Comparison of ENCODE assay signal across 23 cellular contexts in genomic region chr5:60886158-60886557, GRCh38. TPM values are rescaled to one million over a fixed set of nuclear protein-coding genes. Genes with fewer than 3 reads are reported as not detected.
DNase-seq lines count a peak whose midpoint lies in the region; ATAC-seq, FAIRE-seq and TF ChIP-seq lines count a peak whose summit lies in the region.
"Had no signal": no experiment of that assay in that cellular context is flagged by ENCODE, and none has a peak within 500 bp of the region (broad histone marks: within the 10 kb centered on the region; RNA-seq: fewer than 3 reads in every experiment).

No MANE protein-coding gene starts in this region.

- peaks cover 22% of the 10 kb centered on the region for H3K4me1 ChIP-seq in HepG2 (ENCODE audit: insufficient read depth, low read length)
- H3K4me1 ChIP-seq in right lobe of liver = no peaks in the 10 kb centered on the region
- H3K4me1 ChIP-seq: A549; BE2C; BLaER1 treated with 17β-estradiol and CSF1 and Interleukin-3, amounts not matched to agents 10 nM and 100 nM had no signal

- TF ChIP-seq POLR2A in HepG2 (IDR thresholded peaks at IDR 0.05; ENCODE audit: insufficient read depth in 1 of 2, low read depth in 2 of 2, low read length in 2 of 2) (no peak), right lobe of liver (IDR thresholded peaks at IDR 0.05) (no peak)

- H4K20me1 ChIP-seq in HepG2 (ENCODE audit: insufficient read depth, low read length) = no peaks in the 10 kb centered on the region
- H4K20me1 ChIP-seq: BLaER1 treated with 17β-estradiol and CSF1 and Interleukin-3, amounts not matched to agents 10 nM and 100 nM had no signal

- H3K4me2 ChIP-seq in HepG2 (ENCODE audit: low read depth, low read length) = peak overlapping the region; percentile 33; the same call in 1 of the 2 replicates
- H3K4me2 ChIP-seq: A549; BLaER1 treated with 17β-estradiol and CSF1 and Interleukin-3, amounts not matched to agents 10 nM and 100 nM; GM23338 had no signal

- no peaks in the 10 kb centered on the region for H3K36me3 ChIP-seq in HepG2 (replicated peaks in 1 of 2; ENCODE audit: control insufficient read depth in 1 of 2, insufficient read depth in 2 of 2, low read length in 2 of 2)
- no peaks in the 10 kb centered on the region for H3K36me3 ChIP-seq in right lobe of liver
- H3K36me3 ChIP-seq in brain microvascular endothelial cell (replicated peaks) = no peaks in the 10 kb centered on the region

- POLR2A ChIA-PET in HepG2 (lab: Yijun Ruan, JAX) = no interaction called here

- TF ChIP-seq EP300 in HepG2 (IDR thresholded peaks at IDR 0.05; ENCODE audit: low read depth in 2 of 2, low read length in 2 of 2) (peak in 1 of 2 experiments; percentile 53; a peak in 2 of 4 replicates), HepG2 (CRISPR knock-in tag; IDR thresholded peaks at IDR 0.05; ENCODE audit: borderline replicate concordance) (no peak)

- no peak overlapping the region for H3K4me3 ChIP-seq in HepG2 (replicated peaks in 1 of 3; ENCODE audit: insufficient read depth in 1 of 3, low read depth in 2 of 3, low read length in 3 of 3)
- no peak overlapping the region for H3K4me3 ChIP-seq in right lobe of liver
- H3K4me3 ChIP-seq in brain microvascular endothelial cell (ENCODE audit: low read depth, low read length) = no peak overlapping the region
- H3K4me3 ChIP-seq: A549; BLaER1 treated with 17β-estradiol and CSF1 and Interleukin-3, amounts not matched to agents 10 nM and 100 nM; GM23338 had no signal

- no peak for TF ChIP-seq CTCF in HepG2 (CRISPR knock-in tag; IDR thresholded peaks at IDR 0.05)
- no peak for TF ChIP-seq CTCF in right lobe of liver (IDR thresholded peaks at IDR 0.05)
- no peak for TF ChIP-seq CTCF in brain microvascular endothelial cell (IDR thresholded peaks at IDR 0.05; ENCODE audit: low read depth, low read length, missing control alignments)

- H2AFZ ChIP-seq in HepG2 (ENCODE audit: low read length) = no peak overlapping the region
- H2AFZ ChIP-seq: GM23338 had no signal

- H3K27ac ChIP-seq in HepG2 (ENCODE audit: extremely low read length, insufficient read depth, low read length) (no peak overlapping the region), right lobe of liver (no peak overlapping the region), brain microvascular endothelial cell (no peak overlapping the region)
- H3K27ac ChIP-seq: A549; BLaER1 treated with 17β-estradiol and CSF1 and Interleukin-3, amounts not matched to agents 10 nM and 100 nM had no signal

- WGBS in HepG2 (ENCODE audit: low lambda C conversion rate) = 43% methylated on average over 5 of the region's 5 CpGs
- WGBS in right lobe of liver (ENCODE audit: insufficient coverage, low coverage, low lambda C conversion rate, missing lambda C conversion rate) = 84% methylated on average over 5 of the region's 5 CpGs

- in situ Hi-C loops in HepG2 (cut with HindIII; ENCODE audit: extremely low pct_ligation_motif_present, low pct_unique_long_range_greater_than_20kb) (loop anchor here (10.0 kb wide), 1 partner anchor 211 kb away; no protein-coding TSS in a partner anchor), brain microvascular endothelial cell (cut with HindIII; ENCODE audit: low pct_ligation_motif_present, low sequenced_read_pairs) (no loop called here)

- no peak for TF ChIP-seq RAD21 in HepG2 (CRISPR knock-in tag; IDR thresholded peaks at IDR 0.05)

- H3K27me3 ChIP-seq in HepG2 (ENCODE audit: control insufficient read depth in 1 of 2, insufficient read depth in 2 of 2, low read length in 2 of 2) (no peaks in the 10 kb centered on the region), right lobe of liver (no peaks in the 10 kb centered on the region), brain microvascular endothelial cell (replicated peaks) (no peaks in the 10 kb centered on the region)
- H3K27me3 ChIP-seq: BE2C; BLaER1 treated with 17β-estradiol and CSF1 and Interleukin-3, amounts not matched to agents 10 nM and 100 nM had no signal

- CTCF ChIA-PET in HepG2 (lab: Yijun Ruan, JAX; ENCODE audit: low intra/inter-chr PET ratio, low total read pairs) = no interaction called here

- H3K9me3 ChIP-seq in HepG2 (ENCODE audit: low read length) (no peaks in the 10 kb centered on the region), right lobe of liver (no peaks in the 10 kb centered on the region)
- H3K9me3 ChIP-seq: BE2C had no signal

- FAIRE-seq in HepG2 (lab: Jason Lieb, UNC) = no peak
- FAIRE-seq: A549, D721Med, GM12892, GM19239 had no signal

- intact Hi-C loops in HepG2 (cut with micrococcal nuclease; ENCODE audit: unreplicated experiment) (no loop called here), right lobe of liver (cut with DNase I) (no loop called here)

- H3K9ac ChIP-seq in HepG2 (ENCODE audit: insufficient read depth, low read depth, low read length) = no peak overlapping the region
- H3K9ac ChIP-seq: BLaER1 treated with 17β-estradiol and CSF1 and Interleukin-3, amounts not matched to agents 10 nM and 100 nM had no signal

- peak; percentile 61 for DNase-seq in HepG2 (ENCODE audit: low spot score)
- no peak for DNase-seq in right lobe of liver
- peak; percentile 23 for DNase-seq in HuH-7.5 (ENCODE audit: low spot score)
- DNase-seq in NCI-H774 (lab: John Stamatoyannopoulos, UW) = peak; percentile 9
- DNase-seq in brain microvascular endothelial cell = no peak
- no peak for DNase-seq in NCI-H2107 (lab: John Stamatoyannopoulos, UW)
- DNase-seq: 8988T; ACHN; AML-193; BE2C; CD4-positive, alpha-beta T cell; CD8-positive, alpha-beta memory T cell; DMS 273 treated with DMSO at 0.1 percent for 48 hours; DND-41; H9; HFFc6 had no signal

- ATAC-seq in HepG2 (peak; percentile 78), right lobe of liver (no peak), HG03196 (IDR thresholded peaks at IDR 0.05; ENCODE audit: unreplicated experiment) (no peak)
- ATAC-seq: A549, GM23338 had no signal

- H3K79me2 ChIP-seq in HepG2 (ENCODE audit: insufficient read depth, low read length) = no peaks in the 10 kb centered on the region

- BruUV-seq in HepG2 (replicated peaks; lab: Mats Ljungman, UMichigan) = no TSS peak

RNA-seq across cellular contexts. Expression of gene ELOVL7, which starts 42.1 kb away (rescaled TPM):
- total RNA-seq in HepG2 (2016; rRNA removed; fragmentation: Illumina TruSeq; extraction: Trizol) = 5.1 and 7.3 TPM in 2 replicates
- total RNA-seq in HepG2 (2016; cell fraction: cytosol; rRNA removed; fragmentation: Illumina TruSeq; extraction: Trizol; ENCODE audit: low read depth) = 0.40 and 1.1 TPM in 2 replicates
- 4.3 and 8.0 TPM in 2 replicates for total RNA-seq in HepG2 (2016; cell fraction: insoluble cytoplasmic fraction; rRNA removed; fragmentation: Illumina TruSeq; extraction: Trizol)
- total RNA-seq in HepG2 (2016; cell fraction: membrane; rRNA removed; fragmentation: Illumina TruSeq; extraction: Trizol) = 2.5 and 3.4 TPM in 2 replicates
- 8.0 TPM in 2 replicates for total RNA-seq in HepG2 (2016; cell fraction: nucleus; rRNA removed; fragmentation: Illumina TruSeq; extraction: Trizol)
- 4.5 and 4.7 TPM in 2 replicates for polyA plus RNA-seq in HepG2 (2011; rRNA removed)
- polyA plus RNA-seq in HepG2 (2011; cell fraction: cytosol; rRNA removed) = 2.0 and 3.0 TPM in 2 replicates
- polyA plus RNA-seq in HepG2 (2011; cell fraction: nucleus; rRNA removed) = 1.8 and 2.0 TPM in 2 replicates
- polyA plus RNA-seq in HepG2 (2012) = 3.1 and 3.4 TPM in 2 replicates
- polyA plus RNA-seq in HepG2 (2016; cell fraction: cytosol; fragmentation: Illumina TruSeq; extraction: Trizol; ENCODE audit: low read depth) = 0.42 and 0.61 TPM in 2 replicates
- polyA plus RNA-seq in HepG2 (2016; cell fraction: insoluble cytoplasmic fraction; fragmentation: Illumina TruSeq; extraction: Trizol; ENCODE audit: low read depth) = 4.1 and 5.1 TPM in 2 replicates
- polyA plus RNA-seq in HepG2 (2016; cell fraction: membrane; fragmentation: Illumina TruSeq; extraction: Trizol; ENCODE audit: low read depth) = 1.4 and 1.7 TPM in 2 replicates
- 8.6 and 10.3 TPM in 2 replicates for polyA plus RNA-seq in HepG2 (2016; cell fraction: nucleus; fragmentation: Illumina TruSeq; extraction: Trizol; ENCODE audit: insufficient read depth, low read depth)
- polyA minus RNA-seq in HepG2 (2011; rRNA and poly(A)+ RNA removed; ENCODE audit: low replicate concordance) = 4.1 and 5.9 TPM in 2 replicates
- 3.6 and 4.6 TPM in 2 replicates for polyA minus RNA-seq in HepG2 (2011; cell fraction: cytosol; rRNA and poly(A)+ RNA removed)
- 2.7 and 5.0 TPM in 2 replicates for polyA minus RNA-seq in HepG2 (2011; cell fraction: nucleus; rRNA and poly(A)+ RNA removed)
- total RNA-seq in right lobe of liver = 1 to 10 TPM in 1 of 6 experiments, under 1 TPM in 5; 0.19 to 1.2 (median 0.63) TPM
- total RNA-seq: CD4-positive, alpha-beta T cell had no signal
- polyA plus RNA-seq: CD8-positive, alpha-beta memory T cell had no signal

RNA-seq across cellular contexts. Expression of gene ERCC8, which starts 58.7 kb away (rescaled TPM):
- total RNA-seq in HepG2 (2016; rRNA removed; fragmentation: Illumina TruSeq; extraction: Trizol) (35.2 and 60.1 TPM in 2 replicates), right lobe of liver (10 to 100 TPM in 1 of 6 experiments, 1 to 10 TPM in 5; 4.0 to 10.7 (median 4.5) TPM)
- total RNA-seq in HepG2 (2016; cell fraction: cytosol; rRNA removed; fragmentation: Illumina TruSeq; extraction: Trizol; ENCODE audit: low read depth) = 12.2 and 13.6 TPM in 2 replicates
- total RNA-seq in HepG2 (2016; cell fraction: insoluble cytoplasmic fraction; rRNA removed; fragmentation: Illumina TruSeq; extraction: Trizol) = 34.4 and 58.2 TPM in 2 replicates
- 32.0 and 33.3 TPM in 2 replicates for total RNA-seq in HepG2 (2016; cell fraction: membrane; rRNA removed; fragmentation: Illumina TruSeq; extraction: Trizol)
- 35.1 and 43.5 TPM in 2 replicates for total RNA-seq in HepG2 (2016; cell fraction: nucleus; rRNA removed; fragmentation: Illumina TruSeq; extraction: Trizol)
- 18.4 and 24.4 TPM in 2 replicates for polyA plus RNA-seq in HepG2 (2011; rRNA removed)
- 14.9 and 21.7 TPM in 2 replicates for polyA plus RNA-seq in HepG2 (2011; cell fraction: cytosol; rRNA removed)
- 8.5 and 8.6 TPM in 2 replicates for polyA plus RNA-seq in HepG2 (2011; cell fraction: nucleus; rRNA removed)
- 10.8 and 13.1 TPM in 2 replicates for polyA plus RNA-seq in HepG2 (2012)
- polyA plus RNA-seq in HepG2 (2016; cell fraction: cytosol; fragmentation: Illumina TruSeq; extraction: Trizol; ENCODE audit: low read depth) = 7.5 and 10.3 TPM in 2 replicates
- polyA plus RNA-seq in HepG2 (2016; cell fraction: insoluble cytoplasmic fraction; fragmentation: Illumina TruSeq; extraction: Trizol; ENCODE audit: low read depth) = 32.9 and 36.9 TPM in 2 replicates
- polyA plus RNA-seq in HepG2 (2016; cell fraction: membrane; fragmentation: Illumina TruSeq; extraction: Trizol; ENCODE audit: low read depth) = 18.4 and 18.6 TPM in 2 replicates
- polyA plus RNA-seq in HepG2 (2016; cell fraction: nucleus; fragmentation: Illumina TruSeq; extraction: Trizol; ENCODE audit: insufficient read depth, low read depth) = 19.7 and 19.8 TPM in 2 replicates
- 12.8 and 18.6 TPM in 2 replicates for polyA minus RNA-seq in HepG2 (2011; rRNA and poly(A)+ RNA removed; ENCODE audit: low replicate concordance)
- polyA minus RNA-seq in HepG2 (2011; cell fraction: cytosol; rRNA and poly(A)+ RNA removed) = 14.8 and 16.4 TPM in 2 replicates
- polyA minus RNA-seq in HepG2 (2011; cell fraction: nucleus; rRNA and poly(A)+ RNA removed) = 55.2 and 56.1 TPM in 2 replicates

RNA-seq across cellular contexts. Expression of gene NDUFAF2, which starts 58.8 kb away (rescaled TPM):
- total RNA-seq in HepG2 (2016; rRNA removed; fragmentation: Illumina TruSeq; extraction: Trizol) (78.4 and 111 TPM in 2 replicates), right lobe of liver (10 to 100 TPM in 5 of 6 experiments, 1 to 10 TPM in 1; 8.4 to 30.1 (median 11.8) TPM)
- 51.9 and 59.9 TPM in 2 replicates for total RNA-seq in HepG2 (2016; cell fraction: cytosol; rRNA removed; fragmentation: Illumina TruSeq; extraction: Trizol; ENCODE audit: low read depth)
- 77.6 and 110 TPM in 2 replicates for total RNA-seq in HepG2 (2016; cell fraction: insoluble cytoplasmic fraction; rRNA removed; fragmentation: Illumina TruSeq; extraction: Trizol)
- 53.2 and 58.9 TPM in 2 replicates for total RNA-seq in HepG2 (2016; cell fraction: membrane; rRNA removed; fragmentation: Illumina TruSeq; extraction: Trizol)
- 26.0 and 35.1 TPM in 2 replicates for total RNA-seq in HepG2 (2016; cell fraction: nucleus; rRNA removed; fragmentation: Illumina TruSeq; extraction: Trizol)
- 28.5 and 34.0 TPM in 2 replicates for polyA plus RNA-seq in HepG2 (2011; rRNA removed)
- 15.1 and 18.0 TPM in 2 replicates for polyA plus RNA-seq in HepG2 (2011; cell fraction: cytosol; rRNA removed)
- 4.0 and 5.2 TPM in 2 replicates for polyA plus RNA-seq in HepG2 (2011; cell fraction: nucleus; rRNA removed)
- polyA plus RNA-seq in HepG2 (2012) = 44.9 and 45.8 TPM in 2 replicates
- polyA plus RNA-seq in HepG2 (2016; cell fraction: cytosol; fragmentation: Illumina TruSeq; extraction: Trizol; ENCODE audit: low read depth) = 53.0 and 78.0 TPM in 2 replicates
- 115 and 139 TPM in 2 replicates for polyA plus RNA-seq in HepG2 (2016; cell fraction: insoluble cytoplasmic fraction; fragmentation: Illumina TruSeq; extraction: Trizol; ENCODE audit: low read depth)
- 46.5 and 58.4 TPM in 2 replicates for polyA plus RNA-seq in HepG2 (2016; cell fraction: membrane; fragmentation: Illumina TruSeq; extraction: Trizol; ENCODE audit: low read depth)
- polyA plus RNA-seq in HepG2 (2016; cell fraction: nucleus; fragmentation: Illumina TruSeq; extraction: Trizol; ENCODE audit: insufficient read depth, low read depth) = 50.1 and 54.5 TPM in 2 replicates
- polyA minus RNA-seq in HepG2 (2011; rRNA and poly(A)+ RNA removed; ENCODE audit: low replicate concordance) = 15.5 and 26.7 TPM in 2 replicates
- 12.7 and 15.5 TPM in 2 replicates for polyA minus RNA-seq in HepG2 (2011; cell fraction: cytosol; rRNA and poly(A)+ RNA removed)
- polyA minus RNA-seq in HepG2 (2011; cell fraction: nucleus; rRNA and poly(A)+ RNA removed) = 29.0 TPM in 2 replicates

Comparison
In these comparisons a context has a peak if more than half of its experiments do, and no peak if none do; other contexts are left out.
1. DNase-seq: peak in HepG2 (single experiment), HuH-7.5 (single experiment) and NCI-H774 (single experiment); none in right lobe of liver (0 of 3), brain microvascular endothelial cell (single experiment) and NCI-H2107 (single experiment).